1 cellular context compared by ENCODE assay signal in the genomic region with DNA sequence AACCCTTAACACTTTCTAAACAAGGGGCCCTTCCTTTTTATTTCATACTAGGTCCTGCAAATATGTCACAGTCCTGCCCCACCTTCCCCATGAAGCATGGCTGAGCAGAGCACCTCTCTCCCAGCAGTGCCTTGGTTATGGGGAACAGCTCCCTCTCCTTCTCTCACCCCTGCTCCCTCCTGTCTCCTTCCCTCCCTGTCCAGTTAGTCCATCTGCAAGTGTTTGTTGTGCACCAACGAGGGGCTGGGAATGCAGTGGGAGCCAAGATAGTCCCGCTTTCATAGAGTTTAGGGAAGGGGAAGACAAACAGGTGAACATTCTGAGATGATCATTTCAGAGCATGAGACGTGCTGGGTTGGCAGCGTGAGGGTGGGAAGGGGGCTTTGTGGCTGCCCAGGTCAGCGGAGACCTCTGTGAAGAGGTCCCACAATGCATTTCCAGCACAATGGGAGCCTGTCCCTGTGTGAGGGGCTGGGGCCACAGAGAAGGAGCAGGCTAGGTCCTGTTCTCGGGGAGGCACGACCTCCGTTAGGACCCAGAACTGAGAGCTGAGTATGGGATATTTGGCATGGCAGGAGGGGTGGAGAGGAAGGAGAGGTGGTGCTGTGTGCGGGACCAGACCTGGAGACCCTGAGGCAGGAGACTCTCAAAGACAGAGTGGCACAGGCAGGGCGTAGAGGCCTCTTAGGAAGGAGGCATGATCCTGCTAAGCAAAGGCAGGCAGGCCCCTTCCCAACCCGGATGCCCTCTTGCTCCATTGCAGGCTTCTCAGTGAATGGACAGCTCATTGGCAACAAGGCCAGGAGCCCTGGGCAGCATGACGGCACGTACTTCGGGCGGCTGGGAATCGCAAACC.
A peak's percentile ranks its signal among the peaks of the same experiment; 100 is the strongest.
TF ChIP-seq lines count a peak whose summit lies in the region.

No MANE protein-coding gene starts in this region.

TF ChIP-seq in HepG2, 621 proteins besides CTCF, POLR2A, EP300 and RAD21:
- peak; percentile 58; the same call in 1 of the 2 replicates for TF ChIP-seq ZSCAN25 (CRISPR knock-in tag; IDR thresholded peaks at IDR 0.05)
- TF ChIP-seq, protein P1, sequence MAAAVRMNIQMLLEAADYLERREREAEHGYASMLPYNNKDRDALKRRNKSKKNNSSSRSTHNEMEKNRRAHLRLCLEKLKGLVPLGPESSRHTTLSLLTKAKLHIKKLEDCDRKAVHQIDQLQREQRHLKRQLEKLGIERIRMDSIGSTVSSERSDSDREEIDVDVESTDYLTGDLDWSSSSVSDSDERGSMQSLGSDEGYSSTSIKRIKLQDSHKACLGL (CRISPR knock-in tag; IDR thresholded peaks at IDR 0.05) = no peak
